6 cellular contexts compared by ENCODE assay signal in the genomic region with DNA sequence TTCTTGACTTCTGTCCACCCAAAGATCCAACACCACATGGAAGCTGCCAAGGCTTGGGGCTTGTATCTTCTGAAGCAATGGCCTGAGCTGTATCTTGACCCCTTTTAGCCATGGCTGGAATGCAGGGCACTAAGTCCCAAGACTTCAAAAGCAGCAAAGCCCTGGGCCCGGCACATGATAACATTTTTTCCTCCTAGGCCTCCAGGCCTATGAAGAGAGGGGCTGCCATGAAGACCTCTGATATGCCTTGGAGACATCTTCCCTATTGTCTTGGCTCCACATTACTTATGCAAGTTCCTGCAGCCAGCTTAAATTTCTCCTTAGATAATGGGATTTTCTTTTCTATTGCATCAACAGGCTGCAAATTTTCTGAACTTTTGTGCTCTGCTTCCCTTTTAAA.
"Had no signal": no experiment of that assay in that cellular context is flagged by ENCODE, and none has a peak within 500 bp of the region (broad histone marks: within the 10 kb centered on the region; RNA-seq: fewer than 3 reads in every experiment).

No MANE protein-coding gene starts in this region.

- H3K27ac ChIP-seq: GM23248, KMS-11 had no signal

- H3K9ac ChIP-seq: GM23248, KMS-11 had no signal

- H3K4me2 ChIP-seq: KMS-11 had no signal

- H3K4me1 Mint-ChIP-seq: H9 had no signal

- DNase-seq: GM23248, H9, HCEC 1CT, IMR-90, KBM-7 had no signal

- H3K27ac Mint-ChIP-seq: H9 had no signal

- H2AFZ ChIP-seq: GM23248 had no signal

- H3K4me3 Mint-ChIP-seq: H9 had no signal

- H3K4me3 ChIP-seq: GM23248 had no signal
